In the genomic region with DNA sequence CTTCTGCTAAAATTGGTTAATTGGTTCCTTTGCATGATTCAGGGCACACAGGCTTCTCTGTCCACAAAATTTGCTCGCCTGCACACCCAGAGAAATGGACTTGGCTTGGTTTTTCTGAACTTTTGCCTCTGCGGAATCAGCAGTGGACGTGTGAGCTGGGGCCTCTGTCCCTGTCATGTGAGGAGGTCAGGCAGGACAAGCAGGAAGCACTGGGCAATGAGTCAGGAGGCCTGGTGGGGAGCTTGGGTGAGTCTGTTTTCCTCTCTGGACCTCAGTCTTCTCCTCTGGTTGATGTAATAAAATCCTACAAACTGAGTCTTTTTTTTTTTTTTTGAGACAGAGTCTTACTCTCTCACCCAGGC, we compare ENCODE assay signal across 9 cellular contexts. TPM values are rescaled to one million over a fixed set of nuclear protein-coding genes. Genes with fewer than 3 reads are reported as not detected.
A peak's percentile ranks its signal among the peaks of the same experiment; 100 is the strongest.
DNase-seq lines count a peak whose midpoint lies in the region; TF ChIP-seq lines count a peak whose summit lies in the region.
"Had no signal": no experiment of that assay in that cellular context is flagged by ENCODE, and none has a peak within 500 bp of the region (broad histone marks: within the 10 kb centered on the region; RNA-seq: fewer than 3 reads in every experiment).

No MANE protein-coding gene starts in this region.

- peaks cover 23% of the 10 kb centered on the region for H3K27me3 Mint-ChIP-seq in nephron progenitor cell (ENCODE audit: low read depth, poor library complexity)
- H3K27me3 Mint-ChIP-seq in activated CD4-positive, alpha-beta memory T cell treated with anti-CD3 and anti-CD28 coated beads for 36 hours: peaks cover 13% of the 10 kb centered on the region

- DNase-seq in AG04450 (ENCODE audit: low read depth, low spot score) (peak; percentile 47), Peyer's patch (peak in 1 of 3 donors; percentile 71), fibroblast of pulmonary artery (ENCODE audit: low read depth) (peak; percentile 83), nephron progenitor cell (no peak), KG1 (lab: John Stamatoyannopoulos, UW) (no peak), SIG-M5 (lab: John Stamatoyannopoulos, UW) (no peak), SHP77 treated with DMSO at 0.1 percent for 48 hours (lab: John Stamatoyannopoulos, UW) (no peak)
- DNase-seq in activated CD4-positive, alpha-beta memory T cell treated with anti-CD3 and anti-CD28 coated beads for 36 hours: no peak
- DNase-seq: NCI-H1048 had no signal

- H3K4me1 ChIP-seq in Peyer's patch: peaks cover 0 to 26% (median 0%) of the 10 kb centered on the region in 4 donors

- no peak for TF ChIP-seq CTCF in AG04450 (IDR thresholded peaks at IDR 0.05; ENCODE audit: low read depth, low read length)
- no peak for TF ChIP-seq CTCF in Peyer's patch (IDR thresholded peaks at IDR 0.05)
- TF ChIP-seq CTCF in fibroblast of pulmonary artery (IDR thresholded peaks at IDR 0.05; ENCODE audit: low read length, missing control alignments): no peak
- TF ChIP-seq CTCF in nephron progenitor cell (IDR thresholded peaks at IDR 0.05): no peak

- peaks cover 10% of the 10 kb centered on the region for H3K9me3 ChIP-seq in AG04450 (ENCODE audit: control insufficient read depth, insufficient read depth, low read length)
- H3K9me3 ChIP-seq in Peyer's patch: no peaks in the 10 kb centered on the region

- no peaks in the 10 kb centered on the region for H3K36me3 Mint-ChIP-seq in nephron progenitor cell (ENCODE audit: low read depth)
- no peaks in the 10 kb centered on the region for H3K36me3 Mint-ChIP-seq in activated CD4-positive, alpha-beta memory T cell treated with anti-CD3 and anti-CD28 coated beads for 36 hours

- H3K36me3 ChIP-seq in Peyer's patch: no peaks in the 10 kb centered on the region

- H3K27ac ChIP-seq in AG04450 (ENCODE audit: low read depth, low read length) (peak overlapping the region; percentile 74), Peyer's patch (peak overlapping the region in 3 of 4 donors; percentile 55 to 64 (median 55))

- H3K27me3 ChIP-seq in AG04450 (ENCODE audit: control insufficient read depth, insufficient read depth, low read length) (peaks cover 4% of the 10 kb centered on the region), Peyer's patch (no peaks in the 10 kb centered on the region)

- peaks cover 48% of the 10 kb centered on the region for H3K4me1 Mint-ChIP-seq in nephron progenitor cell
- H3K4me1 Mint-ChIP-seq in activated CD4-positive, alpha-beta memory T cell treated with anti-CD3 and anti-CD28 coated beads for 36 hours (ENCODE audit: low read depth): peaks cover 4% of the 10 kb centered on the region

- TF ChIP-seq POLR2A in Peyer's patch (IDR thresholded peaks at IDR 0.05): no peak

- POLR2A ChIA-PET in AG04450 (lab: Yijun Ruan, JAX): interaction anchor here (1.1 kb wide), 1 partner anchor 134 kb away, joined by 3 read pairs; no protein-coding TSS in a partner anchor
- POLR2A ChIA-PET in activated CD4-positive, alpha-beta memory T cell treated with anti-CD3 and anti-CD28 coated beads for 36 hours (lab: Charles Lee): no interaction called here

- H3K9me3 Mint-ChIP-seq in nephron progenitor cell: peaks cover 4% of the 10 kb centered on the region
- peaks cover 3% of the 10 kb centered on the region for H3K9me3 Mint-ChIP-seq in activated CD4-positive, alpha-beta memory T cell treated with anti-CD3 and anti-CD28 coated beads for 36 hours

- H3K4me3 ChIP-seq in AG04450 (ENCODE audit: low read depth, low read length) (no peak overlapping the region), Peyer's patch (no peak overlapping the region), fibroblast of pulmonary artery (replicated peaks; ENCODE audit: low read depth, low read length) (no peak overlapping the region)

- H3K27ac Mint-ChIP-seq in nephron progenitor cell: peak overlapping the region; percentile 84
- no peak overlapping the region for H3K27ac Mint-ChIP-seq in activated CD4-positive, alpha-beta memory T cell treated with anti-CD3 and anti-CD28 coated beads for 36 hours

- CTCF ChIA-PET in AG04450 (lab: Charles Lee): interaction anchor here (0.6 to 3.3 kb wide), 4 partner anchors 15 to 434 kb away, joined by 5 to 27 read pairs (median 12); no protein-coding TSS in a partner anchor
- CTCF ChIA-PET in activated CD4-positive, alpha-beta memory T cell treated with anti-CD3 and anti-CD28 coated beads for 36 hours (lab: Charles Lee): interaction anchor here (1.4 kb wide), 1 partner anchor 180 kb away, joined by 4 read pairs; no protein-coding TSS in a partner anchor

- peak overlapping the region; percentile 47 for H3K4me3 Mint-ChIP-seq in nephron progenitor cell
- no peak overlapping the region for H3K4me3 Mint-ChIP-seq in activated CD4-positive, alpha-beta memory T cell treated with anti-CD3 and anti-CD28 coated beads for 36 hours

- intact Hi-C loops in activated CD4-positive, alpha-beta memory T cell treated with anti-CD3 and anti-CD28 coated beads for 36 hours (cut with micrococcal nuclease): no loop called here

RNA-seq across cellular contexts. Expression of gene CELSR1, which starts 10.4 kb away (rescaled TPM):
- 0.14 and 0.19 TPM in 2 replicates for polyA plus RNA-seq in AG04450 (2011; rRNA removed)
- polyA minus RNA-seq in AG04450 (2011; rRNA and poly(A)+ RNA removed): 0.22 and 0.41 TPM in 2 replicates
- 10 to 100 TPM in 1 of 4 donors, 1 to 10 TPM in 3; 1.1 to 22.3 (median 1.5) TPM for total RNA-seq in Peyer's patch
- under 1 TPM; 0.24 to 0.36 TPM for total RNA-seq in activated CD4-positive, alpha-beta memory T cell treated with anti-CD3 and anti-CD28 coated beads for 36 hours

Comparison
In these comparisons a context has a peak if more than half of its experiments do, and no peak if none do; other contexts are left out.
1. DNase-seq: peak in AG04450 (single experiment) and fibroblast of pulmonary artery (single experiment); none in nephron progenitor cell (single experiment), KG1 (single experiment), SIG-M5 (single experiment), activated CD4-positive, alpha-beta memory T cell treated with anti-CD3 and anti-CD28 coated beads for 36 hours (single experiment) and SHP77 treated with DMSO at 0.1 percent for 48 hours (single experiment).